In genomic region chr22:37769056-37769455, GRCh38 we compare ENCODE assay signal across 10 cellular contexts. TPM values are rescaled to one million over a fixed set of nuclear protein-coding genes. Genes with fewer than 3 reads are reported as not detected.
"Had no signal": no experiment of that assay in that cellular context is flagged by ENCODE, and none has a peak within 500 bp of the region (broad histone marks: within the 10 kb centered on the region; RNA-seq: fewer than 3 reads in every experiment).

No MANE protein-coding gene starts in this region.

- H3K9me3 ChIP-seq: HAP-1 had no signal

- H3K4me3 ChIP-seq: GM23248, HAP-1 had no signal

- H2AFZ ChIP-seq: GM23248 had no signal

- H3K27ac ChIP-seq: GM23248, HL-60 had no signal

- H3K9ac ChIP-seq: GM23248 had no signal

- H3K4me1 ChIP-seq: HAP-1 had no signal

- DNase-seq: GM23248, GOT3, H7, HFFc6, IMR-90, KBM-7 had no signal

RNA-seq across cellular contexts. Expression of gene GALR3, which starts 54.1 kb away (rescaled TPM):
- total RNA-seq: GM23248, H4, H7, HFFc6, HT1080, IMR-90 had no signal
- polyA plus RNA-seq: GM23248, IMR-90 had no signal
